11 cellular contexts compared by ENCODE assay signal in the genomic region with DNA sequence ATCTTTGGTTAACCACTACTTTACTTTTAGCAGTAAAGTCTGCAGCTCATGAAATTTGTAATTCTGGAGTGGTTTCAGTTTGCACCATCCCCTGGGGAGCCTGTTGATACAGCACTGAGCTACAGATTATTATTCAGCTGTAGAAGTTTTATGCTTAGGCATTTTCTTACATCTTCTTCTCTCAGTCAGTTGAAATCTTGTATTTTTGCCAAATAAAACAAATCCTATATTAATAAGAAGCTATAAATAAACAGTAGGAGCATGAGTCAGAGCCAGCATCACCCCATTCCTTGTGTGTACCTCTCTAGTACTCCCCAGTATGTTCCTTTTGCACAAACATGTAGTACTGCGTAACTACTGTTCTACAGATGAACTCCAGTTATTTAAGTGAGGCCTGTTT.
A peak's percentile ranks its signal among the peaks of the same experiment; 100 is the strongest.
DNase-seq lines count a peak whose midpoint lies in the region; ATAC-seq, FAIRE-seq and TF ChIP-seq lines count a peak whose summit lies in the region.
"Had no signal": no experiment of that assay in that cellular context is flagged by ENCODE, and none has a peak within 500 bp of the region (broad histone marks: within the 10 kb centered on the region; RNA-seq: fewer than 3 reads in every experiment).

No MANE protein-coding gene starts in this region.

- no peak for FAIRE-seq in RCC 7860 (lab: Jason Lieb, UNC)

- TF ChIP-seq CTCF in fibroblast of the aortic adventitia (IDR thresholded peaks at IDR 0.05; ENCODE audit: insufficient read depth, low read length), result no peak

- ATAC-seq in HG03139 (IDR thresholded peaks at IDR 0.05; ENCODE audit: unreplicated experiment), result no peak
- ATAC-seq: activated CD8-positive, alpha-beta memory T cell treated with anti-CD3 and anti-CD28 coated beads, Interleukin-2, amount 10 ng/mL, durations not matched to agents 7 days and 5 days had no signal

- peak; percentile 26 for DNase-seq in DMS 273 (lab: John Stamatoyannopoulos, UW; ENCODE audit: unreplicated experiment)
- no peak for DNase-seq in DMS 273 treated with DMSO at 0.1 percent for 48 hours (lab: John Stamatoyannopoulos, UW)
- DNase-seq in RCC 7860 (ENCODE audit: low spot score), result peak; percentile 37
- DNase-seq in fibroblast of the aortic adventitia (ENCODE audit: low read depth), result peak; percentile 77
- peak; percentile 85 for DNase-seq in smooth muscle cell of the brain vasculature (ENCODE audit: low read depth, low spot score)
- no peak for DNase-seq in NCI-H187 (lab: John Stamatoyannopoulos, UW)
- no peak for DNase-seq in SK-N-DZ (ENCODE audit: low spot score)
- DNase-seq: activated CD8-positive, alpha-beta memory T cell treated with anti-CD3 and anti-CD28 coated beads, Interleukin-2, amount 10 ng/mL, durations not matched to agents 7 days and 5 days; ovary had no signal

- no peak overlapping the region for H3K4me3 ChIP-seq in fibroblast of the aortic adventitia (ENCODE audit: low read depth, low read length)
- H3K4me3 ChIP-seq: cardiac muscle cell, ovary had no signal

Comparison
In these comparisons a context has a peak if more than half of its experiments do, and no peak if none do; other contexts are left out.
1. DNase-seq: peak in DMS 273 (single experiment), RCC 7860 (single experiment), fibroblast of the aortic adventitia (single experiment) and smooth muscle cell of the brain vasculature (single experiment); none in DMS 273 treated with DMSO at 0.1 percent for 48 hours (single experiment), NCI-H187 (0 of 2) and SK-N-DZ (single experiment).